In the genomic region with DNA sequence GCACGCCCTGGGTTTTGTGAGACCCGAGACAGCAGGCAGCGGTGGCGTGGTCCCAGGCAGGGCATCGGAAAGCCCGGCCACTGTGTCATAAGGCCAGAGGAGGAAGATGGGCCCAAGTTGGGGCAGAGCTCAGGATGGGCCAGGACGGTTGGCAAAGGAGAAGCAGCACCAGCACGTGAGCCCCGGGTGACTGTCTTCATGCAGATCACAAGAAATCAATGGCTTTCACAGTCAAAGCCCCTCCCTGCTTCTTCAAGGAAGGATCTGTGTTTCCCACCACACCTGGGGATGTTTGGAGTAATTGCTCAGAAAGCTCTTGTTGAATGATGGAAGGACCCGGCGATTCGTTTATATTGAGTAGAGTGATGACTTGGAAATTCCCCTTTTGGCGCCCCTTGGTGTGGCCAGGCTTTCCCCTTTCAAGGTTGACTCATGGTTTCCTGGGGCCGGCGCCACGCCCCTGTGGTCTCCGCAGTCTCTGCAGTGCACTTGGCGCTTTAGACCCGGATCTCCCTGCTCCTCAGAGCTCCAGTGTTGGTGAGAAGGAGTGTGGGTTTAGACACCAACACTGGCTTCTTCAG, we compare ENCODE assay signal across 8 cellular contexts. TPM values are rescaled to one million over a fixed set of nuclear protein-coding genes. Genes with fewer than 3 reads are reported as not detected.
A peak's percentile ranks its signal among the peaks of the same experiment; 100 is the strongest.
DNase-seq lines count a peak whose midpoint lies in the region; ATAC-seq and TF ChIP-seq lines count a peak whose summit lies in the region.

No MANE protein-coding gene starts in this region.

- peak overlapping the region; percentile 80 for H3K27ac Mint-ChIP-seq in Calu3 (ENCODE audit: unreplicated experiment)
- H3K27ac Mint-ChIP-seq in naive B cell, result peak overlapping the region in 4 of 6 donors; percentile 27 to 85 (median 63)
- no peak overlapping the region for H3K27ac Mint-ChIP-seq in osteocyte (ENCODE audit: unreplicated experiment)

- ATAC-seq in GM21528 (IDR thresholded peaks at IDR 0.05; ENCODE audit: low FRiP score, unreplicated experiment), result peak; percentile 65
- peak; percentile 87 to 97 for ATAC-seq in naive B cell (ENCODE audit: low read depth in 2 of 2)

- no peak overlapping the region for H3K4me3 ChIP-seq in tibial nerve

- no peak for TF ChIP-seq EP300 in tibial nerve (IDR thresholded peaks at IDR 0.05)

- H3K9me3 ChIP-seq in tibial nerve, result no peaks in the 10 kb centered on the region

- no peaks in the 10 kb centered on the region for H3K9me3 Mint-ChIP-seq in Calu3 (ENCODE audit: low read depth, unreplicated experiment)
- H3K9me3 Mint-ChIP-seq in naive B cell, result no peaks in the 10 kb centered on the region
- H3K9me3 Mint-ChIP-seq in osteocyte (ENCODE audit: unreplicated experiment), result no peaks in the 10 kb centered on the region

- no peak for TF ChIP-seq CTCF in Calu3 (IDR thresholded peaks at IDR 0.05; ENCODE audit: unreplicated experiment)
- no peak for TF ChIP-seq CTCF in osteocyte (IDR thresholded peaks at IDR 0.05)
- no peak for TF ChIP-seq CTCF in tibial nerve (IDR thresholded peaks at IDR 0.05)

- no peaks in the 10 kb centered on the region for H3K27me3 Mint-ChIP-seq in Calu3 (ENCODE audit: unreplicated experiment)
- peaks cover 5 to 37% (median 31%) of the 10 kb centered on the region in 3 donors for H3K27me3 Mint-ChIP-seq in naive B cell
- H3K27me3 Mint-ChIP-seq in osteocyte (ENCODE audit: unreplicated experiment), result no peaks in the 10 kb centered on the region

- no peaks in the 10 kb centered on the region for H3K27me3 ChIP-seq in tibial nerve

- peaks cover 17% of the 10 kb centered on the region for H3K4me1 Mint-ChIP-seq in Calu3 (ENCODE audit: low read depth, unreplicated experiment)
- H3K4me1 Mint-ChIP-seq in naive B cell, result peaks cover 4 to 11% (median 9%) of the 10 kb centered on the region in 3 donors
- peaks cover 22% of the 10 kb centered on the region for H3K4me1 Mint-ChIP-seq in osteocyte (ENCODE audit: unreplicated experiment)

- DNase-seq in Calu3, result peak; percentile 75
- peak; percentile 62 for DNase-seq in M059J (ENCODE audit: low read depth)
- DNase-seq in activated T-cell treated with anti-CD3 and anti-CD28 coated beads for 48 hours (ENCODE audit: low read depth), result peak; percentile 73
- DNase-seq in naive B cell, result no peak
- no peak for DNase-seq in DMS79 treated with DMSO at 0.1 percent for 48 hours (lab: John Stamatoyannopoulos, UW)
- no peak for DNase-seq in osteocyte (ENCODE audit: extremely low spot score, unreplicated experiment)
- DNase-seq in tibial nerve (ENCODE audit: low spot score in 2 of 2), result no peak

- no peak overlapping the region for H3K27ac ChIP-seq in tibial nerve

- H3K36me3 ChIP-seq in tibial nerve, result no peaks in the 10 kb centered on the region

- BruUV-seq in Calu3 (replicated peaks; lab: Mats Ljungman, UMichigan), result no TSS peak

- WGBS in tibial nerve, 2 donors, result 83 to 88% methylated on average over 19 of the region's 19 CpGs

- H3K4me1 ChIP-seq in tibial nerve, result peaks cover 0 to 13% (median 0%) of the 10 kb centered on the region in 4 donors

- H3K36me3 Mint-ChIP-seq in Calu3 (ENCODE audit: insufficient read depth, unreplicated experiment) (peaks cover 8% of the 10 kb centered on the region), naive B cell (no peaks in the 10 kb centered on the region), osteocyte (ENCODE audit: unreplicated experiment) (no peaks in the 10 kb centered on the region)

- H3K4me3 Mint-ChIP-seq in Calu3 (ENCODE audit: low read depth, unreplicated experiment), result peak overlapping the region; percentile 19
- H3K4me3 Mint-ChIP-seq in naive B cell, result peak overlapping the region in 1 of 8 donors; percentile 15
- no peak overlapping the region for H3K4me3 Mint-ChIP-seq in osteocyte (ENCODE audit: unreplicated experiment)

- intact Hi-C loops in Calu3 (cut with micrococcal nuclease; ENCODE audit: unreplicated experiment), result no loop called here

- CTCF ChIA-PET in Calu3 (lab: Charles Lee), result no interaction called here

- TF ChIP-seq POLR2A in tibial nerve (IDR thresholded peaks at IDR 0.05), result no peak

RNA-seq across cellular contexts. Expression of gene IL31RA, which starts 52.1 kb away (rescaled TPM):
- total RNA-seq in Calu3 (2022) (2.4 and 3.2 TPM in 2 replicates), osteocyte (0.29 TPM in 1 of 2 replicates, not detected in the other), tibial nerve (under 1 TPM in 1 of 4 donors, not detected in 3; 0.60 TPM)
- 0.10 and 0.27 TPM in 2 replicates for total RNA-seq in M059J (2014; rRNA removed; shearing (Covaris generic))
- not detected for polyA plus RNA-seq in naive B cell (ENCODE audit: low read depth in 6 of 6)

Comparison
In these comparisons a context has a peak if more than half of its experiments do, and no peak if none do; other contexts are left out.
1. DNase-seq: peak in Calu3 (single experiment), M059J (single experiment) and activated T-cell treated with anti-CD3 and anti-CD28 coated beads for 48 hours (single experiment); none in naive B cell (single experiment), DMS79 treated with DMSO at 0.1 percent for 48 hours (single experiment), osteocyte (single experiment) and tibial nerve (0 of 2).